In the genomic region with DNA sequence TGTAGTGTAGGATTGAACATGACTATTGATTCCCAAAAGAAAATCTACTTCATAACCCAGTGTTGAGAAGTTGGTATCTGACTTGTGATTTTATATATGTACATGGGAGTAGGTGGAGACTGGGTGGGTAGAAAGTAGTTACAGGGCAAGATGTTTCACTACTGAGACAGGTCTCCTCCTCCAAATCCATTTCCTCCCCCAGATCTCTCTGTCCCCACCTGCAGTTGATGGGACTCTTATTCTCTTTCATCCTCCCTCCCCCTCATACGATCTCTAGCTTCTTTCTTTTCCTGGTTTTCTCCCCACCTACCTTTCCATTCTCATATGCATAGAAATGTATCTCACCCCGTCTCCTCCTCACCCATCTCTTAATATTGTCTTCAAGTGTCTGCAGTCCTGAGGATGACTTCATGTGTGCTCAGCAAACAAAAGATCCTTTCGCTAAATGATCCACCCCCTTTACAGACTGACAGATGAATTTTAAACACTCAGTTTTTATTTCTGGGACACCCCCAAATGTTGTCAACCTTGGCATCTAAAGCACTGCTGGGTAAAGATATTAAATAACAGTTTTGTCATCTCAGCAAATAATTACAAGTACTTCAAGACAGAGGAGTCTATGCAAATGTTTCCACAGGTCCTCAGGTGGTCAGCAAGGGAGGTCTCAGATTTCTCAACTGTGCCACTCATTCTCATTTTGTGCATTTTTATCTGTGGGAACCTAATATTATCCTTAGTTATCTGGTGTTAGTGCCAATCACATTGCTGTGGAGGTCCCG, we compare ENCODE assay signal across 1 cellular context.
TF ChIP-seq lines count a peak whose summit lies in the region.

No MANE protein-coding gene starts in this region.

TF ChIP-seq in IMR-90, 13 proteins besides CTCF, POLR2A, EP300 and RAD21:
- TF ChIP-seq MAFK (IDR thresholded peaks at IDR 0.05; ENCODE audit: low read depth, low read length) (peak; percentile 84), BHLHE40 (IDR thresholded peaks at IDR 0.05; ENCODE audit: low read depth, low read length) (no peak), NFE2L2 (IDR thresholded peaks at IDR 0.05; ENCODE audit: low read depth, low read length) (no peak), SMC3 (IDR thresholded peaks at IDR 0.05; ENCODE audit: low read depth, low read length) (no peak)
